ENCODE assay signal across 8 cellular contexts in the genomic region with DNA sequence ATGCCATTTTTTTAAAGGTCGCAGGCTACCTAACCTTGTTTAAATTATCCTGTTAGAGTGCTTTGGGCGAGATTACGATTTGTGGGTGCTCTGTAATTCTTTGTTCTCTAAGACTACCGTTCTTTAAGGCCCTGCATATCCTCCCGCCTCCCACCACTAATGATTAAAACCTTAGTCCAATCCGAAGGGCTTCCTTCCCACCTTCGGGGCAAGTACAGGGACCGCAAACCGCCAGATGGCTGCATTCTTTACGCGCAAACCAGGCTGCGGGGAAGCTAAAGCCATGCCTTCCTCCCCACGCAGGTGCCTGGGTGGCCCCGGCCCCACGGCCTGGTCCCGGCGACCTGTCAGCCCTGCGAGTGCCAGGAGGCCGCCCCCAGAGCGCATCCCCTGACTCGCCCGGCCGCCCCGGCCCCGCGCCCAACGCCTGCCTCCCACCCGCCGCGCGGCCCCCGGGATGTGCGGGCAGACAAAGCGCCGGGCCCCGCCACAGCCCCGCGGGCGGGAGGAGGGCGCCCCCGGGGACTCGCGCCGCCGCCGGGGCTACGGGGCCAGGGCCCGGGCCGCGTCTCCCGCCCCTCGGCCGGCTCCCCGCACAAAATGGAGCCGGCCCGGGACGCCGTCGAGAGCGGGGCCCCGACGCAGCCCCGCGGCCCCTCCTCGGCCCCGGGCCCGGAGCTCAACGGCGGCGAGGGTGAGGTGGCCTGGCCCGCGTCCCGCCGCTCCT. TPM values are rescaled to one million over a fixed set of nuclear protein-coding genes. Genes with fewer than 3 reads are reported as not detected.
DNase-seq lines count a peak whose midpoint lies in the region; ATAC-seq and TF ChIP-seq lines count a peak whose summit lies in the region.

No MANE protein-coding gene starts in this region.

- no peaks in the 10 kb centered on the region for H3K9me3 ChIP-seq in CD4-positive, alpha-beta T cell (ENCODE audit: control insufficient read depth, low read length)
- no peaks in the 10 kb centered on the region for H3K9me3 ChIP-seq in cardiac muscle cell (ENCODE audit: low read depth)
- H3K9me3 ChIP-seq in trophoblast cell (ENCODE audit: insufficient read depth, low read depth, low read length) = no peaks in the 10 kb centered on the region

- no peak overlapping the region for H3K23ac ChIP-seq in trophoblast cell (ENCODE audit: low read length)

- peak overlapping the region; percentile 12 for H2AFZ ChIP-seq in trophoblast cell (ENCODE audit: insufficient read depth, low read length, poor library complexity)

- peak overlapping the region; percentile 2 for H4K12ac ChIP-seq in trophoblast cell (ENCODE audit: low read depth, low read length)

- peaks cover 4% of the 10 kb centered on the region for H3K36me3 Mint-ChIP-seq in CD4-positive, alpha-beta T cell (ENCODE audit: low read depth)

- CTCF ChIA-PET in CD4-positive, alpha-beta T cell (lab: Charles Lee) = interaction anchor here (0.9 kb wide), 1 partner anchor 151 kb away, joined by 3 read pairs; no protein-coding TSS in a partner anchor

- no peak overlapping the region for H2BK12ac ChIP-seq in trophoblast cell (ENCODE audit: low read length)

- peak overlapping the region; percentile 96 for H3K4me2 ChIP-seq in trophoblast cell (ENCODE audit: low read length)

- peak overlapping the region; percentile 86 for H4K91ac ChIP-seq in trophoblast cell (ENCODE audit: low read depth, low read length)

- H3K4me3 ChIP-seq in cardiac muscle cell (peak overlapping the region; percentile 65), trophoblast cell (ENCODE audit: low read depth, low read length) (peak overlapping the region; percentile 89), urinary bladder (ENCODE audit: low read depth, low read length) (peak overlapping the region; percentile 96)

- H3K14ac ChIP-seq in trophoblast cell (ENCODE audit: low read length) = peak overlapping the region; percentile 89

- H3K4me1 Mint-ChIP-seq in CD4-positive, alpha-beta T cell (ENCODE audit: low read depth) = peaks cover 4% of the 10 kb centered on the region

- WGBS in trophoblast cell (ENCODE audit: extremely low coverage, insufficient coverage, insufficient read length) = no CpG with 5 or more reads among the region's 74 CpGs
- WGBS in urinary bladder = under 1% methylated on average over 73 of the region's 74 CpGs

- H3K79me1 ChIP-seq in trophoblast cell (ENCODE audit: low read length) = peaks cover 6% of the 10 kb centered on the region

- H3K27me3 ChIP-seq in CD4-positive, alpha-beta T cell (ENCODE audit: control insufficient read depth, insufficient read depth, low read length) = no peaks in the 10 kb centered on the region
- H3K27me3 ChIP-seq in cardiac muscle cell (no peaks in the 10 kb centered on the region), trophoblast cell (ENCODE audit: insufficient read depth, low read length) (no peaks in the 10 kb centered on the region)

- DNase-seq in CD4-positive, alpha-beta T cell = peak in 9 of 10 experiments; percentile 11 to 53 (median 23)
- DNase-seq in activated naive CD8-positive, alpha-beta T cell treated with anti-CD3 and anti-CD28 coated beads, Interleukin-2, amount 50 U/mL, for 16 hours (ENCODE audit: low read depth, low spot score) = peak; percentile 10
- DNase-seq in cardiac muscle cell (ENCODE audit: low read depth in 1 of 2, low spot score in 1 of 2) (peak; percentile 48 to 51), trophoblast cell (peak; percentile 39 to 61)

- H3K18ac ChIP-seq in trophoblast cell (ENCODE audit: low read length) = peak overlapping the region; percentile 75

- peak overlapping the region; percentile 93 for H3K4me3 Mint-ChIP-seq in CD4-positive, alpha-beta T cell

- peak overlapping the region; percentile 95 for H3K9ac ChIP-seq in trophoblast cell (ENCODE audit: low read length)

- TF ChIP-seq CTCF in CD4-positive, alpha-beta T cell (IDR thresholded peaks at IDR 0.05) = no peak
- no peak for TF ChIP-seq CTCF in cardiac muscle cell (IDR thresholded peaks at IDR 0.05; ENCODE audit: low read depth, low read length)

- no peak overlapping the region for H2BK120ac ChIP-seq in trophoblast cell (ENCODE audit: insufficient read depth, low read length, poor library complexity)

- H2BK5ac ChIP-seq in trophoblast cell (ENCODE audit: low read depth, low read length, poor library complexity) = peak overlapping the region; percentile 58

- peak overlapping the region; percentile 80 for H3K27ac Mint-ChIP-seq in CD4-positive, alpha-beta T cell

- H3K4ac ChIP-seq in trophoblast cell (ENCODE audit: low read depth, low read length) = peak overlapping the region; percentile 53

- H3K36me3 ChIP-seq in cardiac muscle cell (no peaks in the 10 kb centered on the region), trophoblast cell (ENCODE audit: control insufficient read depth in 1 of 2, insufficient read depth in 2 of 2, low read length in 2 of 2) (peaks cover 2 to 4% of the 10 kb centered on the region in 2 experiments), urinary bladder (ENCODE audit: insufficient read depth) (no peaks in the 10 kb centered on the region)

- H3K27ac ChIP-seq in CD4-positive, alpha-beta T cell (ENCODE audit: low read depth, low read length) = peak overlapping the region; percentile 43
- H3K27ac ChIP-seq in cardiac muscle cell (peak overlapping the region; percentile 94), trophoblast cell (ENCODE audit: low read depth, low read length) (peak overlapping the region; percentile 99), urinary bladder (ENCODE audit: low read depth) (peak overlapping the region; percentile 82)

- H2AK5ac ChIP-seq in trophoblast cell (ENCODE audit: low read length) = no peak overlapping the region

- no peaks in the 10 kb centered on the region for H3K27me3 Mint-ChIP-seq in CD4-positive, alpha-beta T cell

- H4K8ac ChIP-seq in trophoblast cell (ENCODE audit: low read depth, low read length) = peak overlapping the region; percentile 43

- intact Hi-C loops in CD4-positive, alpha-beta T cell (cut with DNase I, micrococcal nuclease) = loop anchor here (2.0 to 5.0 kb wide), 4 partner anchors 73 to 210 kb away; a partner anchor contains a TSS

- peaks cover 2% of the 10 kb centered on the region for H3K79me2 ChIP-seq in trophoblast cell (ENCODE audit: control insufficient read depth, insufficient read depth, low read length, poor library complexity)

- peaks cover 49% of the 10 kb centered on the region for H3K4me1 ChIP-seq in cardiac muscle cell (ENCODE audit: low read depth)
- peaks cover 10% of the 10 kb centered on the region in 2 experiments for H3K4me1 ChIP-seq in trophoblast cell (ENCODE audit: control insufficient read depth in 1 of 2, insufficient read depth in 2 of 2, low read length in 2 of 2)
- no peaks in the 10 kb centered on the region for H3K4me1 ChIP-seq in urinary bladder (ENCODE audit: insufficient read depth)

- POLR2A ChIA-PET in CD4-positive, alpha-beta T cell (lab: Charles Lee) = interaction anchor here (0.6 to 3.7 kb wide), 24 partner anchors 10 to 1099 kb away, joined by 3 to 52 read pairs (median 6); a partner anchor contains a TSS

- H3K9me3 Mint-ChIP-seq in CD4-positive, alpha-beta T cell = no peaks in the 10 kb centered on the region

- peak; percentile 8 for ATAC-seq in CD4-positive, alpha-beta T cell (ENCODE audit: poor library complexity)
- ATAC-seq in GM19397 (IDR thresholded peaks at IDR 0.05; ENCODE audit: unreplicated experiment) (peak; percentile 34), HG03521 (IDR thresholded peaks at IDR 0.05; ENCODE audit: unreplicated experiment) (peak; percentile 32), SK-N-SH treated with all-trans-retinoic acid at 6 μM for 48 hours (peak; percentile 27)

TF ChIP-seq in SK-N-SH treated with all-trans-retinoic acid at 6 μM for 48 hours, 23 proteins besides CTCF, POLR2A, EP300 and RAD21:
- TF ChIP-seq ZNF70 (CRISPR knock-in tag; IDR thresholded peaks at IDR 0.05) = no peak
- TF ChIP-seq ARNTL (CRISPR knock-in tag; IDR thresholded peaks at IDR 0.05; ENCODE audit: borderline replicate concordance, low read depth) = no peak

RNA-seq across cellular contexts. Expression of a gene that starts 0.7 kb away (rescaled TPM):
- 10 to 100 TPM; 12.8 to 14.6 TPM for total RNA-seq in CD4-positive, alpha-beta T cell
- 86.2 and 115 TPM in 2 replicates for total RNA-seq in cardiac muscle cell
- polyA plus RNA-seq in cardiac muscle cell = 150 and 189 TPM in 2 replicates
- 18.7 and 19.4 TPM in 2 replicates for polyA plus RNA-seq in trophoblast cell (2013)
- 43.7 TPM for total RNA-seq in urinary bladder
- polyA plus RNA-seq in urinary bladder = 55.9 TPM

Comparison
In these comparisons a context has a peak if more than half of its experiments do, and no peak if none do; other contexts are left out.
1. Peak in every context shown above with its lines: DNase-seq, ATAC-seq, H3K4me3 ChIP-seq and H3K27ac ChIP-seq.
2. H3K27ac ChIP-seq: peak in every context shown above with its lines; median percentile 99 in trophoblast cell; 94 in cardiac muscle cell; 82 in urinary bladder; 43 in CD4-positive, alpha-beta T cell.